Comparison of ENCODE assay signal across 9 cellular contexts in the genomic region with DNA sequence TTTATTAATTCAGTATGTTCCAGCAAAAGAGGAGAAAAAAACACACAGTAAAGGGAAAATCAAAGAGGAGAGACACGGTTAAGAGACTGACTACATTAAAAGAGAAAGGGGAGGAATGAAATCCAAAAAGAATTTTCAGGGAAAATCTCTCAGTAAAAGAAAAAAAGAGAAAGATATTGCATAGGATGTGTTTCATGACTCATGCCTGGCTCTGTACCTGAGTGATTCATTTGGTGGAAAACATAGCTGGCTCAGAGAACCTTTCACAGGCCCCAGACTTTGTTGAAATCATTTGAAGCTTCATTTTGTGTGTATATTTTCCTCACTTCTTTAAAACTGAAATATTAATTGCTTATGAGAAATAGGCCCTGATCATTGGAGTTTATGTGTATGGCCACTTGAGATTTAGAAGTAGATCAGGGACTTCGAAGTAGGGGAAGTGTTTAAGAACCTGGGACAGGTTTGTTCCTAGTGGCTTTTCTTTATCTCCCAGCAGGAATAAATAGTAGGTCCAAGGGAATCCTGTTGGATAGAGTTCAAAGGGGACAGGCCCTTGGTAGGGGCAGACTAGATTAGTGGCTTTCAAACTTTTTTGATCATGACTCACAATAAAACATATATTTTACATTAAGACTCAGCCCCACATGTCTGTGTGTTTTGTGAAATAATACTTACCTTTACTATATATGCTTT.
DNase-seq lines count a peak whose midpoint lies in the region; ATAC-seq and TF ChIP-seq lines count a peak whose summit lies in the region.
"Had no signal": no experiment of that assay in that cellular context is flagged by ENCODE, and none has a peak within 500 bp of the region (broad histone marks: within the 10 kb centered on the region; RNA-seq: fewer than 3 reads in every experiment).

No MANE protein-coding gene starts in this region.

- ATAC-seq in SK-N-SH treated with all-trans-retinoic acid at 6 μM for 48 hours (peak; percentile 85), HG03139 (IDR thresholded peaks at IDR 0.05; ENCODE audit: unreplicated experiment) (no peak)
- ATAC-seq in stimulated activated naive B cell treated with anti-CD40 and anti-IgM and Interleukin-4, amounts not matched to agents 10 μg/mL and 1 μg/mL and 100 μg/mL, for 72 hours (replicated peaks) = peak; percentile 46
- ATAC-seq in naive thymus-derived CD8-positive, alpha-beta T cell = no peak
- ATAC-seq: HepG2 had no signal

- TF ChIP-seq CTCF in fibroblast of pulmonary artery (IDR thresholded peaks at IDR 0.05; ENCODE audit: low read length, missing control alignments) = no peak

- H3K4me3 Mint-ChIP-seq in stimulated activated naive B cell treated with anti-CD40 and anti-IgM and Interleukin-4, amounts not matched to agents 10 μg/mL and 1 μg/mL and 100 μg/mL, for 72 hours = no peak overlapping the region
- H3K4me3 Mint-ChIP-seq in naive thymus-derived CD8-positive, alpha-beta T cell = peak overlapping the region in 1 of 10 donors; percentile 4

- H3K4me3 ChIP-seq in fibroblast of pulmonary artery (replicated peaks; ENCODE audit: low read depth, low read length) = no peak overlapping the region

- H3K27ac Mint-ChIP-seq in stimulated activated naive B cell treated with anti-CD40 and anti-IgM and Interleukin-4, amounts not matched to agents 10 μg/mL and 1 μg/mL and 100 μg/mL, for 72 hours = no peak overlapping the region
- peak overlapping the region in 2 of 10 donors; percentile 68 to 85 for H3K27ac Mint-ChIP-seq in naive thymus-derived CD8-positive, alpha-beta T cell

- DNase-seq in HCEC 1CT = peak; percentile 45
- DNase-seq in fibroblast of pulmonary artery (ENCODE audit: low read depth) = peak; percentile 71
- DNase-seq in stimulated activated naive B cell treated with anti-CD40 and anti-IgM and Interleukin-4, amounts not matched to agents 10 μg/mL and 1 μg/mL and 100 μg/mL, for 72 hours = no peak
- DNase-seq in naive thymus-derived CD8-positive, alpha-beta T cell = no peak
- no peak for DNase-seq in stimulated activated naive CD4-positive, alpha-beta T cell (lab: John Stamatoyannopoulos, UW)
- DNase-seq: OCI-M1 had no signal

- POLR2A ChIA-PET in naive thymus-derived CD8-positive, alpha-beta T cell (lab: Charles Lee) = interaction anchor here (0.5 kb wide), 1 partner anchor 12 kb away, joined by 3 read pairs; no protein-coding TSS in a partner anchor

- no peaks in the 10 kb centered on the region for H3K36me3 Mint-ChIP-seq in stimulated activated naive B cell treated with anti-CD40 and anti-IgM and Interleukin-4, amounts not matched to agents 10 μg/mL and 1 μg/mL and 100 μg/mL, for 72 hours
- no peaks in the 10 kb centered on the region for H3K36me3 Mint-ChIP-seq in naive thymus-derived CD8-positive, alpha-beta T cell

- peaks cover 24 to 43% of the 10 kb centered on the region in 2 donors for H3K4me1 Mint-ChIP-seq in stimulated activated naive B cell treated with anti-CD40 and anti-IgM and Interleukin-4, amounts not matched to agents 10 μg/mL and 1 μg/mL and 100 μg/mL, for 72 hours
- peaks cover 6 to 46% (median 14%) of the 10 kb centered on the region in 4 donors for H3K4me1 Mint-ChIP-seq in naive thymus-derived CD8-positive, alpha-beta T cell

- H3K27me3 Mint-ChIP-seq in stimulated activated naive B cell treated with anti-CD40 and anti-IgM and Interleukin-4, amounts not matched to agents 10 μg/mL and 1 μg/mL and 100 μg/mL, for 72 hours = no peaks in the 10 kb centered on the region
- H3K27me3 Mint-ChIP-seq in naive thymus-derived CD8-positive, alpha-beta T cell = no peaks in the 10 kb centered on the region

- H3K9me3 Mint-ChIP-seq in stimulated activated naive B cell treated with anti-CD40 and anti-IgM and Interleukin-4, amounts not matched to agents 10 μg/mL and 1 μg/mL and 100 μg/mL, for 72 hours = peaks cover 0 to 2% of the 10 kb centered on the region in 2 donors
- peaks cover 0 to 2% (median 0%) of the 10 kb centered on the region in 9 donors for H3K9me3 Mint-ChIP-seq in naive thymus-derived CD8-positive, alpha-beta T cell

TF ChIP-seq in SK-N-SH treated with all-trans-retinoic acid at 6 μM for 48 hours, 23 proteins besides CTCF, POLR2A, EP300 and RAD21:
- TF ChIP-seq BACH2 (CRISPR knock-in tag; IDR thresholded peaks at IDR 0.05; ENCODE audit: borderline replicate concordance) = no peak
- no peak for TF ChIP-seq TOX (CRISPR knock-in tag; IDR thresholded peaks at IDR 0.05; ENCODE audit: borderline replicate concordance)
- no peak for TF ChIP-seq ARNTL (CRISPR knock-in tag; IDR thresholded peaks at IDR 0.05; ENCODE audit: borderline replicate concordance, low read depth)
- TF ChIP-seq ZFP30 (CRISPR knock-in tag; IDR thresholded peaks at IDR 0.05) = no peak
- TF ChIP-seq ZFP3 (CRISPR knock-in tag; IDR thresholded peaks at IDR 0.05) = no peak
- no peak for TF ChIP-seq ZNF565 (CRISPR knock-in tag; conservative IDR thresholded peaks at IDR 0.05; ENCODE audit: low read depth)
- no peak for TF ChIP-seq ISL1 (CRISPR knock-in tag; IDR thresholded peaks at IDR 0.05)
- no peak for TF ChIP-seq PPARA (CRISPR knock-in tag; IDR thresholded peaks at IDR 0.05; ENCODE audit: borderline replicate concordance)
- no peak for TF ChIP-seq RARB (CRISPR knock-in tag; IDR thresholded peaks at IDR 0.05)
- no peak for TF ChIP-seq ZNF8 (CRISPR knock-in tag; IDR thresholded peaks at IDR 0.05)
- no peak for TF ChIP-seq ESRRG (CRISPR knock-in tag; IDR thresholded peaks at IDR 0.05)
- no peak for TF ChIP-seq SNAI2 (CRISPR knock-in tag; IDR thresholded peaks at IDR 0.05)
- TF ChIP-seq CSDC2 (CRISPR knock-in tag; IDR thresholded peaks at IDR 0.05) = no peak
- TF ChIP-seq OSR1 (CRISPR knock-in tag; IDR thresholded peaks at IDR 0.05) = no peak
- no peak for TF ChIP-seq CREB5 (CRISPR knock-in tag; IDR thresholded peaks at IDR 0.05; ENCODE audit: low read depth)
- TF ChIP-seq ZC3H10 (CRISPR knock-in tag; IDR thresholded peaks at IDR 0.05) = no peak
- TF ChIP-seq, protein P1, sequence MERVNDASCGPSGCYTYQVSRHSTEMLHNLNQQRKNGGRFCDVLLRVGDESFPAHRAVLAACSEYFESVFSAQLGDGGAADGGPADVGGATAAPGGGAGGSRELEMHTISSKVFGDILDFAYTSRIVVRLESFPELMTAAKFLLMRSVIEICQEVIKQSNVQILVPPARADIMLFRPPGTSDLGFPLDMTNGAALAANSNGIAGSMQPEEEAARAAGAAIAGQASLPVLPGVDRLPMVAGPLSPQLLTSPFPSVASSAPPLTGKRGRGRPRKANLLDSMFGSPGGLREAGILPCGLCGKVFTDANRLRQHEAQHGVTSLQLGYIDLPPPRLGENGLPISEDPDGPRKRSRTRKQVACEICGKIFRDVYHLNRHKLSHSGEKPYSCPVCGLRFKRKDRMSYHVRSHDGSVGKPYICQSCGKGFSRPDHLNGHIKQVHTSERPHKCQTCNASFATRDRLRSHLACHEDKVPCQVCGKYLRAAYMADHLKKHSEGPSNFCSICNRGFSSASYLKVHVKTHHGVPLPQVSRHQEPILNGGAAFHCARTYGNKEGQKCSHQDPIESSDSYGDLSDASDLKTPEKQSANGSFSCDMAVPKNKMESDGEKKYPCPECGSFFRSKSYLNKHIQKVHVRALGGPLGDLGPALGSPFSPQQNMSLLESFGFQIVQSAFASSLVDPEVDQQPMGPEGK (CRISPR knock-in tag; IDR thresholded peaks at IDR 0.05; ENCODE audit: borderline replicate concordance) = no peak
- no peak for TF ChIP-seq ZNF70 (CRISPR knock-in tag; IDR thresholded peaks at IDR 0.05)

Comparison
In these comparisons a context has a peak if more than half of its experiments do, and no peak if none do; other contexts are left out.
1. DNase-seq: peak in HCEC 1CT (single experiment) and fibroblast of pulmonary artery (single experiment); none in stimulated activated naive B cell treated with anti-CD40 and anti-IgM and Interleukin-4, amounts not matched to agents 10 μg/mL and 1 μg/mL and 100 μg/mL, for 72 hours (single experiment), naive thymus-derived CD8-positive, alpha-beta T cell (0 of 10) and stimulated activated naive CD4-positive, alpha-beta T cell (0 of 6).
2. ATAC-seq: peak in SK-N-SH treated with all-trans-retinoic acid at 6 μM for 48 hours (single experiment) and stimulated activated naive B cell treated with anti-CD40 and anti-IgM and Interleukin-4, amounts not matched to agents 10 μg/mL and 1 μg/mL and 100 μg/mL, for 72 hours (2 of 2); none in naive thymus-derived CD8-positive, alpha-beta T cell (0 of 2) and HG03139 (single experiment).